In genomic region chr3:173395412-173396181, GRCh38 we compare ENCODE assay signal across 8 cellular contexts. TPM values are rescaled to one million over a fixed set of nuclear protein-coding genes. Genes with fewer than 3 reads are reported as not detected.
DNase-seq lines count a peak whose midpoint lies in the region; ATAC-seq lines count a peak whose summit lies in the region.

No MANE protein-coding gene starts in this region.

- no peaks in the 10 kb centered on the region for H3K9me3 ChIP-seq in KOPT-K1 (ENCODE audit: insufficient read depth, low read length, poor library complexity, severe bottlenecking)
- H3K9me3 ChIP-seq in trophoblast cell (ENCODE audit: insufficient read depth, low read depth, low read length): no peaks in the 10 kb centered on the region

- H3K36me3 ChIP-seq in KOPT-K1 (ENCODE audit: insufficient read depth, low read length): no peaks in the 10 kb centered on the region
- H3K36me3 ChIP-seq in trophoblast cell (ENCODE audit: control insufficient read depth in 1 of 2, insufficient read depth in 2 of 2, low read length in 2 of 2): no peaks in the 10 kb centered on the region

- no peak overlapping the region for H2AK5ac ChIP-seq in trophoblast cell (ENCODE audit: low read length)

- peak overlapping the region; percentile 69 for H2AFZ ChIP-seq in trophoblast cell (ENCODE audit: insufficient read depth, low read length, poor library complexity)

- peak overlapping the region; percentile 33 for H3K27ac ChIP-seq in KOPT-K1 (ENCODE audit: low read depth, low read length, poor library complexity, severe bottlenecking)
- no peak overlapping the region for H3K27ac ChIP-seq in trophoblast cell (ENCODE audit: low read depth, low read length)

- no peak overlapping the region for H3K18ac ChIP-seq in trophoblast cell (ENCODE audit: low read length)

- no peak overlapping the region for H3K4ac ChIP-seq in trophoblast cell (ENCODE audit: low read depth, low read length)

- H3K4me2 ChIP-seq in trophoblast cell (ENCODE audit: low read length): peak overlapping the region; percentile 97

- no peak overlapping the region for H2BK12ac ChIP-seq in trophoblast cell (ENCODE audit: low read length)

- H3K79me1 ChIP-seq in trophoblast cell (ENCODE audit: low read length): no peaks in the 10 kb centered on the region

- ATAC-seq in left ventricle myocardium superior: peak; percentile 92

- H3K14ac ChIP-seq in trophoblast cell (ENCODE audit: low read length): no peak overlapping the region

- no peaks in the 10 kb centered on the region for H3K79me2 ChIP-seq in trophoblast cell (ENCODE audit: control insufficient read depth, insufficient read depth, low read length, poor library complexity)

- no peak overlapping the region for H3K23ac ChIP-seq in trophoblast cell (ENCODE audit: low read length)

- H4K12ac ChIP-seq in trophoblast cell (ENCODE audit: low read depth, low read length): no peak overlapping the region

- H2BK5ac ChIP-seq in trophoblast cell (ENCODE audit: low read depth, low read length, poor library complexity): no peak overlapping the region

- no peak overlapping the region for H4K8ac ChIP-seq in trophoblast cell (ENCODE audit: low read depth, low read length)

- no peak overlapping the region for H3K9ac ChIP-seq in trophoblast cell (ENCODE audit: low read length)

- peaks cover 8% of the 10 kb centered on the region for H3K27me3 ChIP-seq in trophoblast cell (ENCODE audit: insufficient read depth, low read length)

- no CpG with 5 or more reads among the region's 71 CpGs for WGBS in trophoblast cell (ENCODE audit: extremely low coverage, insufficient coverage, insufficient read length)

- H2BK120ac ChIP-seq in trophoblast cell (ENCODE audit: insufficient read depth, low read length, poor library complexity): no peak overlapping the region

- H4K91ac ChIP-seq in trophoblast cell (ENCODE audit: low read depth, low read length): no peak overlapping the region

- H3K4me3 ChIP-seq in trophoblast cell (ENCODE audit: low read depth, low read length): peak overlapping the region; percentile 74

- H3K4me1 ChIP-seq in trophoblast cell (ENCODE audit: control insufficient read depth in 1 of 2, insufficient read depth in 2 of 2, low read length in 2 of 2): peaks cover 2 to 7% of the 10 kb centered on the region in 2 experiments

- intact Hi-C loops in left ventricle myocardium superior (cut with micrococcal nuclease): loop anchor here (10.0 kb wide), 1 partner anchor 581 kb away; no protein-coding TSS in a partner anchor

- DNase-seq in GM03348 (ENCODE audit: low spot score) (peak; percentile 95), H4 (ENCODE audit: low spot score) (peak; percentile 97), RKO (ENCODE audit: low spot score) (peak; percentile 80), astrocyte of the hippocampus (ENCODE audit: low read depth, low spot score) (peak; percentile 95), left ventricle myocardium superior (peak; percentile 93), trophoblast cell (peak; percentile 95 to 97), NAMALWA (ENCODE audit: low spot score) (no peak)

RNA-seq across cellular contexts. Expression of gene NLGN1, which starts 1.9 kb away (rescaled TPM):
- total RNA-seq in H4 (2014; rRNA removed; shearing (Covaris generic)): 14.7 and 16.9 TPM in 2 replicates
- total RNA-seq in left ventricle myocardium superior: 10.5 TPM
- polyA plus RNA-seq in trophoblast cell (2013): 0.11 and 0.17 TPM in 2 replicates
